In genomic region chr2:217830807-217831206, GRCh38 we compare ENCODE assay signal across 19 cellular contexts.
"Had no signal": no experiment of that assay in that cellular context is flagged by ENCODE, and none has a peak within 500 bp of the region (broad histone marks: within the 10 kb centered on the region; RNA-seq: fewer than 3 reads in every experiment).

No MANE protein-coding gene starts in this region.

- H3K36me3 ChIP-seq: ovary had no signal

- H3K9me3 ChIP-seq: ovary had no signal

- H3K4me3 ChIP-seq: cardiac muscle cell, dorsolateral prefrontal cortex, ovary had no signal

- H3K27ac ChIP-seq: cardiac muscle cell, dorsolateral prefrontal cortex, epithelial cell of prostate, ovary had no signal

- ATAC-seq: left colon, SK-N-SH treated with all-trans-retinoic acid at 6 μM for 48 hours had no signal

- DNase-seq: activated B cell treated with CpG ODN at 0.5 μM for 24 hours; activated CD4-positive, alpha-beta memory T cell treated with anti-CD3 and anti-CD28 coated beads for 36 hours; activated CD4-positive, alpha-beta T cell treated with anti-CD3 and anti-CD28 coated beads for 4 hours; activated T-cell treated with anti-CD3 and anti-CD28 coated beads for 4 hours; dorsolateral prefrontal cortex; endodermal cell; foreskin melanocyte; left colon; naive B cell; ovary; stimulated activated CD4-positive, alpha-beta T cell treated with anti-CD3 and anti-CD28 coated beads, Interleukin-12 subunit alpha, Interleukin-12 subunit beta, amount 100 ng/mL, for 4 hours; stimulated activated CD4-positive, alpha-beta T cell treated with anti-CD3 and anti-CD28 coated beads, Interleukin-2, amount 100 ng/mL, for 24 hours; stimulated activated naive CD4-positive, alpha-beta T cell treated with Interleukin-2 at 50 U/mL for 16 hours; substantia nigra; T-cell; trophoblast cell had no signal

- H3K27me3 ChIP-seq: dorsolateral prefrontal cortex, ovary had no signal
